1 cellular context compared by ENCODE assay signal in genomic region chr2:64936809-64937208, GRCh38.
TF ChIP-seq lines count a peak whose summit lies in the region.

No MANE protein-coding gene starts in this region.

TF ChIP-seq in H1, 55 proteins besides CTCF, POLR2A, EP300 and RAD21 (continued from another document):
- no peak for TF ChIP-seq RFX5 (IDR thresholded peaks at IDR 0.05; ENCODE audit: borderline replicate concordance, low read depth, low read length)
